ENCODE assay signal across 1 cellular context in genomic region chr4:138290803-138291202, GRCh38.
TF ChIP-seq lines count a peak whose summit lies in the region.

No MANE protein-coding gene starts in this region.

TF ChIP-seq in HepG2, 621 proteins besides CTCF, POLR2A, EP300 and RAD21 (continued from another document):
- TF ChIP-seq ZNF138 (CRISPR knock-in tag; IDR thresholded peaks at IDR 0.05; ENCODE audit: low read depth) = no peak
- TF ChIP-seq ZNF282 (IDR thresholded peaks at IDR 0.05; ENCODE audit: partially characterized antibody) = no peak
- TF ChIP-seq ETS1 (CRISPR knock-in tag; IDR thresholded peaks at IDR 0.05) = no peak
